28 cellular contexts compared by ENCODE assay signal in genomic region chr20:46755483-46756417, GRCh38. TPM values are rescaled to one million over a fixed set of nuclear protein-coding genes. Genes with fewer than 3 reads are reported as not detected.
"Had no signal": no experiment of that assay in that cellular context is flagged by ENCODE, and none has a peak within 500 bp of the region (broad histone marks: within the 10 kb centered on the region; RNA-seq: fewer than 3 reads in every experiment).

No MANE protein-coding gene starts in this region.

- H3K4me1 ChIP-seq: ascending aorta, colonic mucosa had no signal

- H3K9me3 ChIP-seq: ascending aorta, breast epithelium, colonic mucosa, heart left ventricle had no signal

- H3K27me3 ChIP-seq: ascending aorta, breast epithelium, cardiac muscle cell, colonic mucosa had no signal

- FAIRE-seq: frontal cortex had no signal

- H3K4me3 ChIP-seq: ascending aorta, breast epithelium, cardiac muscle cell, colonic mucosa, heart left ventricle had no signal

- DNase-seq: activated CD4-positive, alpha-beta memory T cell treated with anti-CD3 and anti-CD28 coated beads for 36 hours; activated CD4-positive, alpha-beta T cell treated with anti-CD3 and anti-CD28 coated beads for 36 hours; activated CD4-positive, alpha-beta T cell treated with anti-CD3 and anti-CD28 coated beads, Interleukin-2, amount 10 ng/mL, durations not matched to agents 24 days and 14 days; activated CD4-positive, CD25-positive, alpha-beta regulatory T cell; activated CD4-positive, CD25-positive, alpha-beta regulatory T cell treated with anti-CD3 and anti-CD28 coated beads, Interleukin-2, amount 50 U/mL, for 72 hours; activated CD8-positive, alpha-beta memory T cell treated with anti-CD3 and anti-CD28 coated beads, Interleukin-2, amount 50 U/mL, for 48 hours; activated CD8-positive, alpha-beta T cell treated with anti-CD3 and anti-CD28 coated beads, Interleukin-2, amount 10 ng/mL, durations not matched to agents 7 days and 5 days; activated gamma-delta T cell; activated naive CD4-positive, alpha-beta T cell; activated naive CD4-positive, alpha-beta T cell treated with anti-CD3 and anti-CD28 coated beads, Interleukin-2, amount 10 ng/mL, durations not matched to agents 7 days and 5 days; activated naive CD8-positive, alpha-beta T cell treated with anti-CD3 and anti-CD28 coated beads, Interleukin-2, amount 10 ng/mL, durations not matched to agents 7 days and 5 days; activated T-cell treated with anti-CD3 and anti-CD28 coated beads for 4 hours; activated T-cell treated with anti-CD3 and anti-CD28 coated beads, Interleukin-2, amount 50 U/mL, for 24 hours; activated T-cell treated with anti-CD3 and anti-CD28 coated beads, Interleukin-2, amount 50 U/mL, for 72 hours; central memory CD4-positive, alpha-beta T cell; cerebellar nuclear complex; colonic mucosa; effector memory CD4-positive, alpha-beta T cell; endodermal cell; foreskin fibroblast; heart left ventricle; T-helper 2 cell had no signal

- H3K36me3 ChIP-seq: ascending aorta, breast epithelium, cardiac muscle cell, colonic mucosa, heart left ventricle had no signal

- H3K27ac ChIP-seq: ascending aorta, breast epithelium, cardiac muscle cell, colonic mucosa, heart left ventricle had no signal

- ATAC-seq: activated CD4-positive, alpha-beta T cell treated with anti-CD3 and anti-CD28 coated beads for 36 hours; activated CD8-positive, alpha-beta T cell treated with anti-CD3 and anti-CD28 coated beads, Interleukin-2, amount 10 ng/mL, durations not matched to agents 7 days and 5 days; activated T-cell treated with anti-CD3 and anti-CD28 coated beads, Interleukin-2, amount 50 U/mL, for 72 hours; esophagus mucosa; heart left ventricle had no signal

RNA-seq across cellular contexts. Expression of gene SLC2A10, which starts 46.3 kb away (rescaled TPM):
- total RNA-seq: activated CD4-positive, alpha-beta memory T cell treated with anti-CD3 and anti-CD28 coated beads for 36 hours; activated CD4-positive, alpha-beta T cell treated with anti-CD3 and anti-CD28 coated beads for 36 hours; activated CD4-positive, alpha-beta T cell treated with anti-CD3 and anti-CD28 coated beads, Interleukin-2, amount 10 ng/mL, durations not matched to agents 24 days and 14 days; activated CD8-positive, alpha-beta T cell treated with anti-CD3 and anti-CD28 coated beads, Interleukin-2, amount 10 ng/mL, durations not matched to agents 7 days and 5 days; activated naive CD8-positive, alpha-beta T cell treated with anti-CD3 and anti-CD28 coated beads, Interleukin-2, amount 10 ng/mL, durations not matched to agents 7 days and 5 days; T-helper 1 cell treated with Interleukin-12 subunit alpha and Interleukin-12 subunit beta and Interleukin-4 antibody, amounts not matched to agents 30 ng/mL and 1 ng/mL, for 36 hours had no signal
